Comparison of ENCODE assay signal across 29 cellular contexts in genomic region chr15:62297933-62298332, GRCh38.
"Had no signal": no experiment of that assay in that cellular context is flagged by ENCODE, and none has a peak within 500 bp of the region (broad histone marks: within the 10 kb centered on the region; RNA-seq: fewer than 3 reads in every experiment).

No MANE protein-coding gene starts in this region.

- H3K36me3 Mint-ChIP-seq: activated naive CD8-positive, alpha-beta T cell had no signal

- DNase-seq: activated CD4-positive, alpha-beta memory T cell treated with anti-CD3 and anti-CD28 coated beads, Interleukin-2, amount 10 ng/mL, durations not matched to agents 7 days and 5 days; activated CD4-positive, alpha-beta T cell treated with anti-CD3 and anti-CD28 coated beads for 1 hour; activated CD4-positive, alpha-beta T cell treated with anti-CD3 and anti-CD28 coated beads for 4 hours; activated CD4-positive, alpha-beta T cell treated with anti-CD3 and anti-CD28 coated beads, Interleukin-2, amount 10 ng/mL, durations not matched to agents 7 days and 5 days; activated CD4-positive, alpha-beta T cell treated with anti-CD3 and anti-CD28 coated beads, Interleukin-2, amount 50 U/mL, for 4 hours; activated CD8-positive, alpha-beta memory T cell treated with anti-CD3 and anti-CD28 coated beads, Interleukin-2, amount 50 U/mL, for 48 hours; activated gamma-delta T cell treated with Interleukin-2 at 50 U/mL for 16 hours; activated naive CD4-positive, alpha-beta T cell treated with anti-CD3 and anti-CD28 coated beads, Interleukin-2, amount 50 U/mL, for 16 hours; activated naive CD4-positive, alpha-beta T cell treated with Interleukin-2 at 50 U/mL for 16 hours; activated T-cell treated with anti-CD3 and anti-CD28 coated beads for 4 hours; activated T-cell treated with anti-CD3 and anti-CD28 coated beads, Interleukin-2, amount 50 U/mL, for 24 hours; activated T-cell treated with anti-CD3 and anti-CD28 coated beads, Interleukin-2, amount 50 U/mL, for 72 hours; amniotic stem cell; anterior cingulate cortex; brain microvascular endothelial cell; cortex of kidney; dermis blood vessel endothelial cell; effector CD4-positive, alpha-beta T cell; effector memory CD8-positive, alpha-beta T cell; erythroblast; foreskin melanocyte; T-helper 2 cell had no signal

- H3K4me3 ChIP-seq: esophagus muscularis mucosa, gastroesophageal sphincter had no signal

- H3K4me1 ChIP-seq: esophagus muscularis mucosa, gastroesophageal sphincter had no signal

- H3K27ac Mint-ChIP-seq: activated CD4-positive, alpha-beta memory T cell treated with anti-CD3 and anti-CD28 coated beads, Interleukin-2, amount 10 ng/mL, durations not matched to agents 7 days and 5 days; activated CD4-positive, alpha-beta T cell treated with anti-CD3 and anti-CD28 coated beads, Interleukin-2, amount 10 ng/mL, durations not matched to agents 7 days and 5 days; activated naive CD8-positive, alpha-beta T cell; activated T-cell treated with anti-CD3 and anti-CD28 coated beads, Interleukin-2, amount 50 U/mL, for 24 hours; activated T-cell treated with anti-CD3 and anti-CD28 coated beads, Interleukin-2, amount 50 U/mL, for 72 hours; effector memory CD8-positive, alpha-beta T cell had no signal

- FAIRE-seq: astrocyte, bronchial epithelial cell, colon had no signal

- H3K4me1 Mint-ChIP-seq: activated CD4-positive, alpha-beta memory T cell treated with anti-CD3 and anti-CD28 coated beads, Interleukin-2, amount 10 ng/mL, durations not matched to agents 7 days and 5 days; activated CD4-positive, alpha-beta T cell treated with anti-CD3 and anti-CD28 coated beads, Interleukin-2, amount 10 ng/mL, durations not matched to agents 7 days and 5 days; central memory CD8-positive, alpha-beta T cell had no signal

- H3K9me3 Mint-ChIP-seq: activated CD4-positive, alpha-beta memory T cell treated with anti-CD3 and anti-CD28 coated beads, Interleukin-2, amount 10 ng/mL, durations not matched to agents 7 days and 5 days; activated T-cell treated with anti-CD3 and anti-CD28 coated beads, Interleukin-2, amount 50 U/mL, for 24 hours; central memory CD8-positive, alpha-beta T cell; effector memory CD8-positive, alpha-beta T cell had no signal

- H3K27me3 ChIP-seq: brain microvascular endothelial cell, gastroesophageal sphincter had no signal

- H3K36me3 ChIP-seq: brain microvascular endothelial cell, esophagus muscularis mucosa, gastroesophageal sphincter had no signal

- H3K4me3 Mint-ChIP-seq: activated CD4-positive, alpha-beta memory T cell treated with anti-CD3 and anti-CD28 coated beads, Interleukin-2, amount 10 ng/mL, durations not matched to agents 7 days and 5 days; activated CD4-positive, alpha-beta T cell treated with anti-CD3 and anti-CD28 coated beads, Interleukin-2, amount 10 ng/mL, durations not matched to agents 7 days and 5 days; activated naive CD8-positive, alpha-beta T cell; activated T-cell treated with anti-CD3 and anti-CD28 coated beads, Interleukin-2, amount 50 U/mL, for 24 hours; activated T-cell treated with anti-CD3 and anti-CD28 coated beads, Interleukin-2, amount 50 U/mL, for 72 hours; central memory CD8-positive, alpha-beta T cell; effector memory CD8-positive, alpha-beta T cell had no signal

- H3K27ac ChIP-seq: brain microvascular endothelial cell, esophagus muscularis mucosa, gastroesophageal sphincter had no signal

- H3K9me3 ChIP-seq: esophagus muscularis mucosa, gastroesophageal sphincter had no signal

- ATAC-seq: activated T-cell treated with anti-CD3 and anti-CD28 coated beads, Interleukin-2, amount 50 U/mL, for 72 hours; effector memory CD8-positive, alpha-beta T cell; gastroesophageal sphincter had no signal
